ENCODE assay signal across 13 cellular contexts in the genomic region with DNA sequence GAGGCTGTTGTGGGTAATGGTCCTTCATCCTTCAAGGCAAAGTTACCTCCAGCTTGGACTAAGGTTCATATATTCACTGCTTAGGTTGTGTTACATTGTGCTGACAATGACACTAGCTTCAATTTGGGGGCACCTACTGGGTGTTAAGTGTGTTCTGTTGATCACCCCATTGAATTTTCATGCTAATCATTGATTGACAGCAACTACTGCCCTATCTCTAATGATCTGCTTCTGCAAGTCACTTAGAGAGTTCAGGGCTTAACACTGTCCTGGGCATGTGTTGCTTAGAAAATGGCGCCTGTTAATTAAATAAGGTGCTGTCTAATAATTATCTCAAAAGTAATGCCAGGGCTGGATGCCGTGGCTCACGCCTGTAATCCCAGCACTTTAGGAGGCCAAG. TPM values are rescaled to one million over a fixed set of nuclear protein-coding genes. Genes with fewer than 3 reads are reported as not detected.
DNase-seq lines count a peak whose midpoint lies in the region; ATAC-seq, FAIRE-seq and TF ChIP-seq lines count a peak whose summit lies in the region.
"Had no signal": no experiment of that assay in that cellular context is flagged by ENCODE, and none has a peak within 500 bp of the region (broad histone marks: within the 10 kb centered on the region; RNA-seq: fewer than 3 reads in every experiment).

No MANE protein-coding gene starts in this region.

- no peaks in the 10 kb centered on the region for H3K9me3 Mint-ChIP-seq in activated naive CD8-positive, alpha-beta T cell (ENCODE audit: low read depth)
- no peaks in the 10 kb centered on the region for H3K9me3 Mint-ChIP-seq in activated naive CD8-positive, alpha-beta T cell treated with anti-CD3 and anti-CD28 coated beads, Interleukin-2, amount 50 U/mL, for 24 hours
- no peaks in the 10 kb centered on the region for H3K9me3 Mint-ChIP-seq in naive thymus-derived CD8-positive, alpha-beta T cell
- no peaks in the 10 kb centered on the region for H3K9me3 Mint-ChIP-seq in CD14-positive monocyte

- H2AK5ac ChIP-seq in H1 (ENCODE audit: low read depth, low read length), result no peak overlapping the region

- no peak overlapping the region for H2BK15ac ChIP-seq in H1 (ENCODE audit: low read length)

- CTCF ChIA-PET in H1 (lab: Charles Lee; ENCODE audit: partially characterized antibody), result interaction anchor here (0.8 to 2.9 kb wide), 5 partner anchors 33 to 295 kb away, joined by 3 to 9 read pairs (median 3); a partner anchor contains a TSS

- H3K4me3 Mint-ChIP-seq in activated naive CD8-positive, alpha-beta T cell, result peak overlapping the region; percentile 67
- H3K4me3 Mint-ChIP-seq in activated naive CD8-positive, alpha-beta T cell treated with anti-CD3 and anti-CD28 coated beads, Interleukin-2, amount 50 U/mL, for 24 hours, result no peak overlapping the region
- peak overlapping the region in 9 of 10 donors; percentile 62 to 96 (median 84) for H3K4me3 Mint-ChIP-seq in naive thymus-derived CD8-positive, alpha-beta T cell
- no peak overlapping the region for H3K4me3 Mint-ChIP-seq in CD14-positive monocyte

- intact Hi-C loops in vagina (cut with DNase I) (no loop called here), CD14-positive monocyte (cut with micrococcal nuclease) (loop anchor here in 1 of 2 donors (10.0 kb wide), 1 partner anchor 153 kb away; no protein-coding TSS in a partner anchor)

- WGBS in H1 (ENCODE audit: extremely low coverage in 1 of 2, insufficient coverage in 1 of 2, insufficient read length in 1 of 2, insufficient replicate concordance in 2 of 2, low coverage in 1 of 2, low lambda C conversion rate in 2 of 2, missing lambda C conversion rate in 1 of 2), 2 experiments, result 96% methylated on average over 3 of the region's 3 CpGs; no CpG with 5 or more reads in 1 of the 2 experiments

- H3K4me3 ChIP-seq in H1 (ENCODE audit: extremely low read depth in 1 of 4, insufficient read depth in 2 of 4, low read depth in 3 of 4, low read length in 4 of 4), result no peak overlapping the region
- H3K4me3 ChIP-seq in vagina, result peak overlapping the region in 1 of 2 donors; percentile 78
- no peak overlapping the region for H3K4me3 ChIP-seq in BE2C (ENCODE audit: low read depth, low read length)
- H3K4me3 ChIP-seq: lung had no signal

- no peaks in the 10 kb centered on the region for H3K9me3 ChIP-seq in H1 (ENCODE audit: insufficient read depth in 2 of 2, low read depth in 1 of 2, low read length in 1 of 2)
- no peaks in the 10 kb centered on the region for H3K9me3 ChIP-seq in vagina
- H3K9me3 ChIP-seq in BE2C, result no peaks in the 10 kb centered on the region

- H3K27me3 ChIP-seq in H1 (replicated peaks in 1 of 4; ENCODE audit: control insufficient read depth in 3 of 4, extremely low read depth in 1 of 4, insufficient read depth in 3 of 4, low read length in 3 of 4), result no peaks in the 10 kb centered on the region
- H3K27me3 ChIP-seq in vagina, result no peaks in the 10 kb centered on the region
- H3K27me3 ChIP-seq in BE2C, result no peaks in the 10 kb centered on the region

- 0 out of 2 replicates have a peak overlapping the region, but pooled peaks have one; percentile 66 for H2BK5ac ChIP-seq in H1 (ENCODE audit: low read depth, low read length)

- H4K5ac ChIP-seq in H1 (ENCODE audit: insufficient read length, low read depth, low read length), result no peak overlapping the region

- TF ChIP-seq POLR2A in H1 (IDR thresholded peaks at IDR 0.05; ENCODE audit: control extremely low read depth in 1 of 2, low read depth in 2 of 2, low read length in 2 of 2) (no peak), vagina (IDR thresholded peaks at IDR 0.05) (no peak)

- no peak for TF ChIP-seq CTCF in H1 (IDR thresholded peaks at IDR 0.05; ENCODE audit: control extremely low read depth in 1 of 3, insufficient read depth in 1 of 3, low read depth in 1 of 3, low read length in 3 of 3)
- no peak for TF ChIP-seq CTCF in vagina (IDR thresholded peaks at IDR 0.05)
- TF ChIP-seq CTCF in CD14-positive monocyte (IDR thresholded peaks at IDR 0.05), result no peak
- TF ChIP-seq CTCF in BE2C (IDR thresholded peaks at IDR 0.05; ENCODE audit: low read depth, low read length), result no peak

- H3K79me2 ChIP-seq in H1 (ENCODE audit: control insufficient read depth in 1 of 2, insufficient read depth in 2 of 2, low read length in 2 of 2), result peaks cover 44 to 82% of the 10 kb centered on the region in 2 experiments

- H3K23ac ChIP-seq in H1 (ENCODE audit: insufficient read length), result no peak overlapping the region

- H3K56ac ChIP-seq in H1 (replicated peaks; ENCODE audit: insufficient read length, low read depth, low read length), result no peak overlapping the region

- no peaks in the 10 kb centered on the region for H3K36me3 Mint-ChIP-seq in activated naive CD8-positive, alpha-beta T cell
- H3K36me3 Mint-ChIP-seq in activated naive CD8-positive, alpha-beta T cell treated with anti-CD3 and anti-CD28 coated beads, Interleukin-2, amount 50 U/mL, for 24 hours (ENCODE audit: low read depth), result no peaks in the 10 kb centered on the region
- peaks cover 0 to 2% (median 0%) of the 10 kb centered on the region in 3 donors for H3K36me3 Mint-ChIP-seq in naive thymus-derived CD8-positive, alpha-beta T cell
- H3K36me3 Mint-ChIP-seq in CD14-positive monocyte, result peaks cover 4% of the 10 kb centered on the region in 2 donors

- H4K91ac ChIP-seq in H1 (replicated peaks; ENCODE audit: insufficient read length, low read length), result no peak overlapping the region

- no peak for TF ChIP-seq EP300 in H1 (IDR thresholded peaks at IDR 0.05; ENCODE audit: borderline replicate concordance in 1 of 2, low read depth in 2 of 2, low read length in 2 of 2)

- H2BK12ac ChIP-seq in H1 (ENCODE audit: low read depth, low read length), result 0 out of 2 replicates have a peak overlapping the region, but pooled peaks have one; percentile 50

- no peaks in the 10 kb centered on the region for H3K36me3 ChIP-seq in H1 (ENCODE audit: control insufficient read depth in 2 of 4, insufficient read depth in 4 of 4, low read length in 3 of 4)
- no peaks in the 10 kb centered on the region for H3K36me3 ChIP-seq in vagina
- H3K36me3 ChIP-seq in BE2C, result no peaks in the 10 kb centered on the region

- no peaks in the 10 kb centered on the region for H3K27me3 Mint-ChIP-seq in activated naive CD8-positive, alpha-beta T cell
- H3K27me3 Mint-ChIP-seq in activated naive CD8-positive, alpha-beta T cell treated with anti-CD3 and anti-CD28 coated beads, Interleukin-2, amount 50 U/mL, for 24 hours, result no peaks in the 10 kb centered on the region
- H3K27me3 Mint-ChIP-seq in naive thymus-derived CD8-positive, alpha-beta T cell, result no peaks in the 10 kb centered on the region
- H3K27me3 Mint-ChIP-seq in CD14-positive monocyte (ENCODE audit: low read depth in 3 of 3), result peaks cover 2 to 5% (median 2%) of the 10 kb centered on the region in 3 donors

- H2BK120ac ChIP-seq in H1 (replicated peaks; ENCODE audit: low read depth, low read length), result no peak overlapping the region

- POLR2A ChIA-PET in H1 (lab: Charles Lee; ENCODE audit: partially characterized antibody), result interaction anchor here (0.7 to 4.4 kb wide), 3 partner anchors 11 to 93 kb away, joined by 3 to 23 read pairs (median 3); no protein-coding TSS in a partner anchor
- POLR2A ChIA-PET in naive thymus-derived CD8-positive, alpha-beta T cell (lab: Charles Lee), result interaction anchor here (1.5 to 2.0 kb wide), 3 partner anchors 24 to 104 kb away, joined by 4 to 8 read pairs (median 6); no protein-coding TSS in a partner anchor

- ATAC-seq in activated naive CD8-positive, alpha-beta T cell treated with anti-CD3 and anti-CD28 coated beads, Interleukin-2, amount 50 U/mL, for 24 hours, result no peak
- ATAC-seq in naive thymus-derived CD8-positive, alpha-beta T cell, result no peak

- FAIRE-seq in H1 (lab: Jason Lieb, UNC), result no peak
- FAIRE-seq: H54 had no signal

- H3K23me2 ChIP-seq in H1 (ENCODE audit: low read depth, low read length), result peaks cover 12% of the 10 kb centered on the region; the same call in 1 of the 2 replicates

- no peak for TF ChIP-seq RAD21 in H1 (IDR thresholded peaks at IDR 0.05 in 1 of 2, conservative IDR thresholded peaks at IDR 0.05 in 1 of 2; ENCODE audit: low read depth in 2 of 2, low read length in 2 of 2)

- peaks cover 10 to 25% of the 10 kb centered on the region in 2 experiments for H4K20me1 ChIP-seq in H1 (replicated peaks in 1 of 2; ENCODE audit: control insufficient read depth in 1 of 2, insufficient read depth in 2 of 2, low read length in 2 of 2)

- no peak overlapping the region for H3K4ac ChIP-seq in H1 (replicated peaks; ENCODE audit: insufficient read length, low read depth, low read length)

- peaks cover 5 to 22% (median 8%) of the 10 kb centered on the region in 4 experiments; a peak in 6 of 7 replicates for H3K4me1 ChIP-seq in H1 (replicated peaks in 1 of 4; ENCODE audit: control insufficient read depth in 3 of 4, insufficient read depth in 4 of 4, low read length in 3 of 4)
- peaks cover 61% of the 10 kb centered on the region for H3K4me1 ChIP-seq in vagina
- H3K4me1 ChIP-seq in BE2C, result peaks cover 5% of the 10 kb centered on the region; the same call in 1 of the 2 replicates

- no peak overlapping the region for H2BK20ac ChIP-seq in H1 (ENCODE audit: low read length)

- peaks cover 11% of the 10 kb centered on the region; the same call in 1 of the 2 replicates for H3K79me1 ChIP-seq in H1 (ENCODE audit: low read depth, low read length)

- no peak overlapping the region for H3K27ac Mint-ChIP-seq in activated naive CD8-positive, alpha-beta T cell
- no peak overlapping the region for H3K27ac Mint-ChIP-seq in activated naive CD8-positive, alpha-beta T cell treated with anti-CD3 and anti-CD28 coated beads, Interleukin-2, amount 50 U/mL, for 24 hours
- peak overlapping the region in 4 of 10 donors; percentile 33 to 78 (median 54) for H3K27ac Mint-ChIP-seq in naive thymus-derived CD8-positive, alpha-beta T cell
- no peak overlapping the region for H3K27ac Mint-ChIP-seq in CD14-positive monocyte

- no peak for DNase-seq in activated naive CD8-positive, alpha-beta T cell treated with anti-CD3 and anti-CD28 coated beads, Interleukin-2, amount 50 U/mL, for 24 hours
- DNase-seq in H1 (ENCODE audit: low read depth in 1 of 2, low spot score in 2 of 2) (no peak), vagina (ENCODE audit: extremely low spot score in 2 of 2) (no peak), CD14-positive monocyte (ENCODE audit: low spot score) (no peak), BE2C (no peak), T1000 (lab: John Stamatoyannopoulos, UW) (no peak)
- no peak for DNase-seq in naive thymus-derived CD8-positive, alpha-beta T cell
- DNase-seq: activated CD4-positive, CD25-positive, alpha-beta regulatory T cell; activated T-cell treated with anti-CD3 and anti-CD28 coated beads, Interleukin-2, amount 50 U/mL, for 48 hours; caudate nucleus had no signal

- 0 out of 4 replicates have a peak overlapping the region, but pooled peaks of 1 of the 2 experiments have one; percentile 99 for H3K4me2 ChIP-seq in H1 (ENCODE audit: insufficient read depth in 1 of 2, low read depth in 2 of 2, low read length in 2 of 2)

- no peak overlapping the region for H3K14ac ChIP-seq in H1 (ENCODE audit: insufficient read length)

- no peak overlapping the region for H2AFZ ChIP-seq in H1 (ENCODE audit: low read length)

- H3K27ac ChIP-seq in H1 (ENCODE audit: low read depth, low read length) (no peak overlapping the region), vagina (peak overlapping the region; percentile 74)

- H3K9ac ChIP-seq in H1 (replicated peaks in 1 of 4; ENCODE audit: extremely low read depth in 1 of 4, low read depth in 3 of 4, low read length in 3 of 4), result no peak overlapping the region

- H3K4me1 Mint-ChIP-seq in activated naive CD8-positive, alpha-beta T cell (ENCODE audit: low read depth), result peaks cover 54% of the 10 kb centered on the region
- H3K4me1 Mint-ChIP-seq in activated naive CD8-positive, alpha-beta T cell treated with anti-CD3 and anti-CD28 coated beads, Interleukin-2, amount 50 U/mL, for 24 hours, result peaks cover 38% of the 10 kb centered on the region
- peaks cover 26 to 65% (median 54%) of the 10 kb centered on the region in 4 donors for H3K4me1 Mint-ChIP-seq in naive thymus-derived CD8-positive, alpha-beta T cell
- peaks cover 35% of the 10 kb centered on the region for H3K4me1 Mint-ChIP-seq in CD14-positive monocyte

- H4K8ac ChIP-seq in H1 (ENCODE audit: extremely low read depth, insufficient read depth, low read length), result no peak overlapping the region

- no peak overlapping the region; the same call in 1 of the 2 replicates for H3K18ac ChIP-seq in H1 (ENCODE audit: extremely low read depth, low read length)

RNA-seq across cellular contexts. Expression of a gene that starts 3.4 kb away (rescaled TPM):
- 118 and 122 TPM in 2 replicates for total RNA-seq in H1 (2021; fragmentation: NEBNext Ultra II Directional; extraction: Animal tissue kit (Norgen Biotek cat#: 25700))
- polyA plus RNA-seq in H1 (2011; rRNA removed) (72.2 and 72.3 TPM in 2 replicates), CD14-positive monocyte (1 to 10 TPM in 1 of 2 donors, under 1 TPM in 1; 0.47 to 2.1 TPM)
- polyA plus RNA-seq in H1 (2011; cell fraction: cytosol; rRNA removed), result 53.0 TPM
- polyA plus RNA-seq in H1 (2011; cell fraction: nucleus; rRNA removed), result 599 TPM
- polyA plus RNA-seq in H1 (2012, experiment 1 of 2), result 82.4 to 123 TPM (median 108 TPM) in 4 replicates
- polyA plus RNA-seq in H1 (2012, experiment 2 of 2), result 47.2 TPM
- polyA plus RNA-seq in H1 (2013, experiment 1 of 2), result 96.1 TPM
- polyA plus RNA-seq in H1 (2013, experiment 2 of 2), result 85.9 TPM
- 249 and 262 TPM in 2 replicates for polyA minus RNA-seq in H1 (2011; rRNA and poly(A)+ RNA removed)
- polyA minus RNA-seq in H1 (2011; cell fraction: cytosol; rRNA and poly(A)+ RNA removed), result 121 TPM
- 391 TPM for polyA minus RNA-seq in H1 (2011; cell fraction: nucleus; rRNA and poly(A)+ RNA removed)
- total RNA-seq in naive thymus-derived CD8-positive, alpha-beta T cell, result 10 to 100 TPM; 75.2 to 76.7 TPM
- 10 to 100 TPM; 11.8 to 32.2 (median 24.4) TPM for polyA plus RNA-seq in naive thymus-derived CD8-positive, alpha-beta T cell
- 147 TPM for total RNA-seq in vagina
- 20.1 TPM for polyA plus RNA-seq in BE2C (2012; ENCODE audit: insufficient read depth, insufficient read length, low read depth)

Comparison
In these comparisons a context has a peak if more than half of its experiments do, and no peak if none do; other contexts are left out.
1. H3K4me3 Mint-ChIP-seq: peak in activated naive CD8-positive, alpha-beta T cell (single experiment) and naive thymus-derived CD8-positive, alpha-beta T cell (9 of 10); none in activated naive CD8-positive, alpha-beta T cell treated with anti-CD3 and anti-CD28 coated beads, Interleukin-2, amount 50 U/mL, for 24 hours (single experiment) and CD14-positive monocyte (0 of 2).